16 cellular contexts compared by ENCODE assay signal in the genomic region with DNA sequence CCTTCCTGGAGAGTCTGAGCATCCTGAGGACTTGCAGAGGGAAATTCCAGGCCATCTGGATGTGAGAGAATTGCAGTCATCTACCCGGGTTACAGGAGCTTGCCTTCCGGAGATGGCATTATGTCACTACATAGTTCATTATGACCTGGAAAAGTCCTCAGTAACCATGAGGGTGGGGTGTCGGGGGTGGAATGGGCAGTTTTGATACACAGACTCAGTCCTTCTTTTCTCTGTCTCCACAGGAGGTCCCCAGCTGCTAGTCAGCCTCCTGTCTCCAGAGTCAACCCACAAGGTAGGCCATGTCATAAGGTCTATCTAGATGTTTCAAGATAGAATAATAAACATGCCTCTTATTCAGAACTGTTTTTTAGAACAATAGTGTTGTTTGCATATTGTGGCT.
DNase-seq lines count a peak whose midpoint lies in the region; ATAC-seq, FAIRE-seq and TF ChIP-seq lines count a peak whose summit lies in the region.
"Had no signal": no experiment of that assay in that cellular context is flagged by ENCODE, and none has a peak within 500 bp of the region (broad histone marks: within the 10 kb centered on the region; RNA-seq: fewer than 3 reads in every experiment).

No MANE protein-coding gene starts in this region.

- H3K27ac Mint-ChIP-seq in activated CD4-positive, alpha-beta memory T cell treated with anti-CD3 and anti-CD28 coated beads, Interleukin-2, amount 10 ng/mL, durations not matched to agents 7 days and 5 days, result no peak overlapping the region
- H3K27ac Mint-ChIP-seq: dendritic cell treated with granulocyte-macrophage colony-stimulating factor and Interleukin-4, amounts not matched to agents 40 ng/mL and 50 ng/mL, for 4 days had no signal

- 65 to 72% methylated on average over 3 of the region's 3 CpGs for WGBS in lung, 2 donors

- no peak overlapping the region for H3K4me3 Mint-ChIP-seq in activated CD4-positive, alpha-beta memory T cell treated with anti-CD3 and anti-CD28 coated beads, Interleukin-2, amount 10 ng/mL, durations not matched to agents 7 days and 5 days
- H3K4me3 Mint-ChIP-seq: dendritic cell treated with granulocyte-macrophage colony-stimulating factor and Interleukin-4, amounts not matched to agents 40 ng/mL and 50 ng/mL, for 4 days; T-cell had no signal

- no peaks in the 10 kb centered on the region for H3K36me3 ChIP-seq in lung (ENCODE audit: control insufficient read depth in 2 of 2, insufficient read depth in 2 of 2, low read length in 2 of 2)
- H3K36me3 ChIP-seq: prostate gland had no signal

- FAIRE-seq in TTC549 (lab: Jason Lieb, UNC), result peak; percentile 98

- H3K27me3 ChIP-seq in lung (ENCODE audit: control insufficient read depth, insufficient read depth), result no peaks in the 10 kb centered on the region

- no peaks in the 10 kb centered on the region for H3K9me3 Mint-ChIP-seq in activated CD4-positive, alpha-beta memory T cell treated with anti-CD3 and anti-CD28 coated beads, Interleukin-2, amount 10 ng/mL, durations not matched to agents 7 days and 5 days
- H3K9me3 Mint-ChIP-seq: dendritic cell treated with granulocyte-macrophage colony-stimulating factor and Interleukin-4, amounts not matched to agents 40 ng/mL and 50 ng/mL, for 4 days; T-cell had no signal

- H3K9me3 ChIP-seq in lung (ENCODE audit: control insufficient read depth in 2 of 2, insufficient read depth in 1 of 2, low read length in 1 of 2), result no peaks in the 10 kb centered on the region
- H3K9me3 ChIP-seq: prostate gland had no signal

- H3K4me3 ChIP-seq in AG10803 (ENCODE audit: low read length), result no peak overlapping the region
- no peak overlapping the region for H3K4me3 ChIP-seq in lung
- H3K4me3 ChIP-seq: prostate gland had no signal

- ATAC-seq in GM18868 (IDR thresholded peaks at IDR 0.05; ENCODE audit: unreplicated experiment) (peak; percentile 46), lung (ENCODE audit: insufficient read depth, low FRiP score) (no peak)

- CTCF ChIA-PET in activated CD4-positive, alpha-beta memory T cell treated with anti-CD3 and anti-CD28 coated beads, Interleukin-2, amount 10 ng/mL, durations not matched to agents 7 days and 5 days (lab: Charles Lee), result interaction anchor here (1.4 kb wide), 1 partner anchor 181 kb away, joined by 6 read pairs; no protein-coding TSS in a partner anchor

- H3K36me3 Mint-ChIP-seq in activated CD4-positive, alpha-beta memory T cell treated with anti-CD3 and anti-CD28 coated beads, Interleukin-2, amount 10 ng/mL, durations not matched to agents 7 days and 5 days (ENCODE audit: low read depth), result peaks cover 6% of the 10 kb centered on the region
- H3K36me3 Mint-ChIP-seq: T-cell had no signal

- H3K4me1 Mint-ChIP-seq in activated CD4-positive, alpha-beta memory T cell treated with anti-CD3 and anti-CD28 coated beads, Interleukin-2, amount 10 ng/mL, durations not matched to agents 7 days and 5 days, result peaks cover 45% of the 10 kb centered on the region

- DNase-seq in AG10803 (ENCODE audit: low read depth) (peak; percentile 49), lung (ENCODE audit: low spot score) (no peak), NOMO-1 treated with dmso at 0.1 percent for 144 hours (lab: John Stamatoyannopoulos, UW; ENCODE audit: unreplicated experiment) (no peak), posterior vena cava (ENCODE audit: low spot score) (no peak), NOMO-1 treated with DMSO at 0.1 percent for 48 hours (lab: John Stamatoyannopoulos, UW; ENCODE audit: unreplicated experiment) (no peak)
- no peak for DNase-seq in activated CD4-positive, alpha-beta memory T cell treated with anti-CD3 and anti-CD28 coated beads, Interleukin-2, amount 10 ng/mL, durations not matched to agents 7 days and 5 days
- DNase-seq: activated CD4-positive, alpha-beta T cell treated with anti-CD3 and anti-CD28 coated beads for 4 hours; amygdala; GDM1; MV-4-11; NCI-H2171; T-cell had no signal

- POLR2A ChIA-PET in activated CD4-positive, alpha-beta memory T cell treated with anti-CD3 and anti-CD28 coated beads, Interleukin-2, amount 10 ng/mL, durations not matched to agents 7 days and 5 days (lab: Charles Lee), result interaction anchor here (1.5 kb wide), 1 partner anchor 67 kb away, joined by 5 read pairs; no protein-coding TSS in a partner anchor

- no peaks in the 10 kb centered on the region for H3K27me3 Mint-ChIP-seq in activated CD4-positive, alpha-beta memory T cell treated with anti-CD3 and anti-CD28 coated beads, Interleukin-2, amount 10 ng/mL, durations not matched to agents 7 days and 5 days
- H3K27me3 Mint-ChIP-seq: dendritic cell treated with granulocyte-macrophage colony-stimulating factor and Interleukin-4, amounts not matched to agents 40 ng/mL and 50 ng/mL, for 4 days; T-cell had no signal

- peak overlapping the region; percentile 54 to 62 for H3K27ac ChIP-seq in lung (ENCODE audit: low read depth in 1 of 2, low read length in 1 of 2)
- H3K27ac ChIP-seq: prostate gland had no signal

- H3K4me1 ChIP-seq in lung (ENCODE audit: control insufficient read depth in 2 of 2, insufficient read depth in 2 of 2, low read length in 2 of 2), result peaks cover 2 to 26% of the 10 kb centered on the region in 2 donors
- H3K4me1 ChIP-seq: prostate gland had no signal

- intact Hi-C loops in posterior vena cava (cut with DNase I), result loop anchor here in 1 of 2 donors (10.0 kb wide), 1 partner anchor 69 kb away; no protein-coding TSS in a partner anchor

- TF ChIP-seq CTCF in AG10803 (conservative IDR thresholded peaks at IDR 0.05; ENCODE audit: low read length) (no peak), lung (IDR thresholded peaks at IDR 0.05; ENCODE audit: control extremely low read depth, extremely low read depth) (no peak)
